Comparison of ENCODE assay signal across 8 cellular contexts in the genomic region with DNA sequence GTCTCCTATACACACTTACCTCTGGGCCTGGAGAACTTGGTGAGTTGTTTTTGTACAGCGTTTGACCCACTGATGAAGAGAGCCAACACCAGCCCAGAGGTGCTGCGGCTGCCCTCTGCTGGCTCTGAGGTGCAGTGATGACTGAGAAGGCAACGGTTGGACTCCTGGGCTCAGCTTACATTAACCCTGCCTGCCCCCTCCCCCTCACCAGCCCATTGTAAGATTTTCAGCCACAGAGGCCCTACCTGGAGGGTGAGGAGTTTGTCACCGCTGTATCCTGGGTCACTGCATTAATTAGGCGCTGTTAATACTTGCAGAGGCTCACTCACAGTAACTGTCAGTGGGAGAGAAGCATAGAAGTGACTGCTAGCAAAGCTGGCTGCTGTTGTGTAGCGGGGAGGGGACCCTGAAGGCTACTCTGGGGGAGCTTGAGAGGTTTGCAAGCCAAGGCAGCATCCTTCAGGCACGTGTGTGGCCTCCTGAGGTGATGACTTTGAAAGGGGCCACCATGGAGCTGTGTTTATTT. TPM values are rescaled to one million over a fixed set of nuclear protein-coding genes. Genes with fewer than 3 reads are reported as not detected.
DNase-seq lines count a peak whose midpoint lies in the region; ATAC-seq and TF ChIP-seq lines count a peak whose summit lies in the region.

No MANE protein-coding gene starts in this region.

- H3K56ac ChIP-seq in IMR-90 (ENCODE audit: extremely low read depth, insufficient read depth, low read length): no peak overlapping the region

- 0 out of 2 replicates have a peak overlapping the region, but pooled peaks have one; percentile 48 for H2AK5ac ChIP-seq in IMR-90 (ENCODE audit: low read depth, low read length)

- ATAC-seq in IMR-90 (ENCODE audit: low read depth): peak; percentile 96
- peak; percentile 94 for ATAC-seq in activated naive CD8-positive, alpha-beta T cell treated with anti-CD3 and anti-CD28 coated beads, Interleukin-2, amount 10 ng/mL, durations not matched to agents 7 days and 5 days (ENCODE audit: low read depth)
- peak; percentile 86 to 93 (median 88) for ATAC-seq in heart right ventricle
- no peak for ATAC-seq in GM21529 (IDR thresholded peaks at IDR 0.05; ENCODE audit: unreplicated experiment)

- H4K5ac ChIP-seq in IMR-90 (ENCODE audit: low read depth, low read length): no peak overlapping the region

- DNase-seq in NOMO-1 (lab: John Stamatoyannopoulos, UW; ENCODE audit: unreplicated experiment in 2 of 2): peak; percentile 37 to 38
- DNase-seq in NOMO-1 treated with dmso at 0.1 percent for 144 hours (lab: John Stamatoyannopoulos, UW; ENCODE audit: unreplicated experiment): no peak
- DNase-seq in IMR-90: peak; percentile 70
- peak; percentile 25 for DNase-seq in SKM-1 treated with dmso at 0.1 percent for 144 hours (lab: John Stamatoyannopoulos, UW; ENCODE audit: unreplicated experiment)
- DNase-seq in activated naive CD8-positive, alpha-beta T cell treated with anti-CD3 and anti-CD28 coated beads, Interleukin-2, amount 10 ng/mL, durations not matched to agents 7 days and 5 days: peak; percentile 60
- DNase-seq in heart right ventricle: peak; percentile 65 to 71
- peak; percentile 62 for DNase-seq in putamen (ENCODE audit: low spot score)

- 0 out of 2 replicates have a peak overlapping the region, but pooled peaks have one; percentile 6 for H4K91ac ChIP-seq in IMR-90 (ENCODE audit: insufficient read depth, low read depth, low read length)

- no TSS peak for BruUV-seq in IMR-90 (replicated peaks; lab: Mats Ljungman, UMichigan)

- in situ Hi-C loops in IMR-90 (cut with MboI; ENCODE audit: low sequenced_read_pairs): loop anchor here (5.0 kb wide), 1 partner anchor 91 kb away; no protein-coding TSS in a partner anchor

- peak overlapping the region in 1 of 2 experiments; percentile 3; a peak in 1 of 4 replicates for H4K8ac ChIP-seq in IMR-90 (ENCODE audit: low read depth in 2 of 2, low read length in 2 of 2)

- CTCF ChIA-PET in IMR-90 (lab: Yijun Ruan, JAX): interaction anchor here (0.6 to 2.2 kb wide), 8 partner anchors 14 to 157 kb away, joined by 3 to 8 read pairs (median 3); no protein-coding TSS in a partner anchor

- TF ChIP-seq POLR2A in IMR-90 (IDR thresholded peaks at IDR 0.05; ENCODE audit: low read depth, low read length): 0 out of 2 replicates have a peak, but pooled peaks have one; percentile 27

- intact Hi-C loops in IMR-90 (cut with micrococcal nuclease) (loop anchor here (1.0 to 5.0 kb wide), 3 partner anchors 54 to 146 kb away; no protein-coding TSS in a partner anchor), heart right ventricle (cut with DNase I) (loop anchor here in 9 of 10 donors (2.0 to 5.0 kb wide), 5 partner anchors 51 to 91 kb away; a partner anchor contains a TSS)

- H3K4me1 ChIP-seq in IMR-90 (ENCODE audit: control insufficient read depth, insufficient read depth, low read length) (peaks cover 16% of the 10 kb centered on the region), heart right ventricle (peaks cover 8 to 41% (median 28%) of the 10 kb centered on the region in 9 donors)

- H3K14ac ChIP-seq in IMR-90 (replicated peaks; ENCODE audit: low read depth, low read length): no peak overlapping the region

- H3K23ac ChIP-seq in IMR-90 (ENCODE audit: low read depth, low read length): no peak overlapping the region

- H3K4me3 ChIP-seq in IMR-90 (ENCODE audit: insufficient read depth, low read depth, low read length): no peak overlapping the region
- H3K4me3 ChIP-seq in heart right ventricle: no peak overlapping the region

- no peaks in the 10 kb centered on the region for H3K36me3 Mint-ChIP-seq in activated naive CD8-positive, alpha-beta T cell treated with anti-CD3 and anti-CD28 coated beads, Interleukin-2, amount 10 ng/mL, durations not matched to agents 7 days and 5 days

- H2BK20ac ChIP-seq in IMR-90 (ENCODE audit: low read depth, low read length): no peak overlapping the region

- H3K4me3 Mint-ChIP-seq in activated naive CD8-positive, alpha-beta T cell treated with anti-CD3 and anti-CD28 coated beads, Interleukin-2, amount 10 ng/mL, durations not matched to agents 7 days and 5 days: no peak overlapping the region

- H3K27me3 ChIP-seq in IMR-90 (ENCODE audit: control insufficient read depth, insufficient read depth, low read length) (no peaks in the 10 kb centered on the region), heart right ventricle (no peaks in the 10 kb centered on the region)

- H2BK120ac ChIP-seq in IMR-90 (ENCODE audit: low read depth, low read length): no peak overlapping the region

- peak overlapping the region; percentile 19 for H2AFZ ChIP-seq in IMR-90 (replicated peaks; ENCODE audit: low read length, poor library complexity)

- H3K18ac ChIP-seq in IMR-90 (ENCODE audit: low read depth, low read length): no peak overlapping the region

- H3K4me2 ChIP-seq in IMR-90 (ENCODE audit: low read depth, low read length): no peak overlapping the region

- no peaks in the 10 kb centered on the region for H3K4me1 Mint-ChIP-seq in activated naive CD8-positive, alpha-beta T cell treated with anti-CD3 and anti-CD28 coated beads, Interleukin-2, amount 10 ng/mL, durations not matched to agents 7 days and 5 days

- WGBS in IMR-90 (ENCODE audit: extremely low coverage in 2 of 2, insufficient read length in 1 of 2), 2 experiments: 58% methylated on average over 2 of the region's 7 CpGs; no CpG with 5 or more reads in 1 of the 2 experiments
- WGBS in heart right ventricle, 2 donors: 17 to 19% methylated on average over 7 of the region's 7 CpGs

- peak overlapping the region; percentile 82 for H2AK9ac ChIP-seq in IMR-90 (replicated peaks; ENCODE audit: low read depth, low read length, poor library complexity)

- H3K27ac Mint-ChIP-seq in activated naive CD8-positive, alpha-beta T cell treated with anti-CD3 and anti-CD28 coated beads, Interleukin-2, amount 10 ng/mL, durations not matched to agents 7 days and 5 days: no peak overlapping the region

- H3K9me1 ChIP-seq in IMR-90 (ENCODE audit: insufficient read depth, low read length): no peaks in the 10 kb centered on the region; the same call in 1 of the 2 replicates

- H3K36me3 ChIP-seq in IMR-90 (ENCODE audit: control insufficient read depth, insufficient read depth, low read length) (no peaks in the 10 kb centered on the region), heart right ventricle (no peaks in the 10 kb centered on the region)

- H3K27me3 Mint-ChIP-seq in activated naive CD8-positive, alpha-beta T cell treated with anti-CD3 and anti-CD28 coated beads, Interleukin-2, amount 10 ng/mL, durations not matched to agents 7 days and 5 days: no peaks in the 10 kb centered on the region

- H2BK15ac ChIP-seq in IMR-90 (ENCODE audit: low read depth, low read length): no peak overlapping the region

- POLR2A ChIA-PET in IMR-90 (lab: Charles Lee; ENCODE audit: unreplicated experiment): interaction anchor here (1.0 kb wide), 1 partner anchor 56 kb away, joined by 3 read pairs; no protein-coding TSS in a partner anchor
- POLR2A ChIA-PET in activated naive CD8-positive, alpha-beta T cell treated with anti-CD3 and anti-CD28 coated beads, Interleukin-2, amount 10 ng/mL, durations not matched to agents 7 days and 5 days (lab: Charles Lee): no interaction called here

- peak overlapping the region; percentile 7; the same call in 1 of the 2 replicates for H3K27ac ChIP-seq in IMR-90 (ENCODE audit: insufficient read depth, low read length)
- H3K27ac ChIP-seq in heart right ventricle: no peak overlapping the region

- peak; percentile 96 for TF ChIP-seq RAD21 in IMR-90 (IDR thresholded peaks at IDR 0.05; ENCODE audit: low read length)

- H3K79me1 ChIP-seq in IMR-90 (ENCODE audit: low read depth in 1 of 2, low read length in 2 of 2): peaks cover 10 to 45% of the 10 kb centered on the region in 2 experiments; a peak in 3 of 4 replicates

- H3K9me3 ChIP-seq in IMR-90 (ENCODE audit: control insufficient read depth, insufficient read depth, low read length) (no peaks in the 10 kb centered on the region), heart right ventricle (peaks cover 0 to 7% (median 0%) of the 10 kb centered on the region in 11 donors)

- dilution Hi-C loops in IMR-90 (cut with HindIII; ENCODE audit: low sequenced_read_pairs, unreplicated experiment): no loop called here

- peak overlapping the region; percentile 2; the same call in 1 of the 2 replicates for H3K4ac ChIP-seq in IMR-90 (ENCODE audit: low read depth, low read length)

- peaks cover 6% of the 10 kb centered on the region; the same call in 1 of the 2 replicates for H4K20me1 ChIP-seq in IMR-90 (ENCODE audit: insufficient read depth, low read length)

- no peaks in the 10 kb centered on the region for H3K9me3 Mint-ChIP-seq in activated naive CD8-positive, alpha-beta T cell treated with anti-CD3 and anti-CD28 coated beads, Interleukin-2, amount 10 ng/mL, durations not matched to agents 7 days and 5 days

- no peak overlapping the region for H3K9ac ChIP-seq in IMR-90 (ENCODE audit: low read depth, low read length)

- H2BK5ac ChIP-seq in IMR-90 (ENCODE audit: low read depth, low read length, poor library complexity, severe bottlenecking): no peak overlapping the region

- TF ChIP-seq CTCF in IMR-90 (conservative IDR thresholded peaks at IDR 0.05; ENCODE audit: low read depth, low read length): peak; percentile 91
- TF ChIP-seq CTCF in heart right ventricle (IDR thresholded peaks at IDR 0.05): peak; percentile 69 to 92 (median 83)

RNA-seq across cellular contexts. Expression of a gene that starts 18.9 kb away (rescaled TPM):
- 0.28 and 0.36 TPM in 2 replicates for total RNA-seq in IMR-90 (2012; rRNA removed)
- polyA plus RNA-seq in IMR-90 (2012; rRNA removed): 0.40 and 0.65 TPM in 2 replicates
- polyA plus RNA-seq in IMR-90 (2012; cell fraction: cytosol; rRNA removed): 0.36 and 0.63 TPM in 2 replicates
- 0.29 and 0.38 TPM in 2 replicates for polyA plus RNA-seq in IMR-90 (2012; cell fraction: nucleus; rRNA removed; ENCODE audit: low replicate concordance)
- under 1 TPM in 1 of 2 experiments, not detected in 1; 0.23 TPM for total RNA-seq in activated naive CD8-positive, alpha-beta T cell treated with anti-CD3 and anti-CD28 coated beads, Interleukin-2, amount 10 ng/mL, durations not matched to agents 7 days and 5 days
- total RNA-seq in heart right ventricle: 100 to 1,000 TPM in 6 of 10 donors, 10 to 100 TPM in 4; 46.3 to 395 (median 133) TPM
- 100 to 1,000 TPM; 248 to 370 TPM for polyA plus RNA-seq in heart right ventricle

RNA-seq across cellular contexts. Expression of a gene that starts 30.6 kb away (rescaled TPM):
- total RNA-seq in IMR-90 (2012; rRNA removed): 0.36 and 0.56 TPM in 2 replicates
- polyA plus RNA-seq in IMR-90 (2012; rRNA removed): 0.41 and 0.42 TPM in 2 replicates
- 0.25 and 0.45 TPM in 2 replicates for polyA plus RNA-seq in IMR-90 (2012; cell fraction: cytosol; rRNA removed)
- 1.2 and 1.4 TPM in 2 replicates for polyA plus RNA-seq in IMR-90 (2012; cell fraction: nucleus; rRNA removed; ENCODE audit: low replicate concordance)
- total RNA-seq in activated naive CD8-positive, alpha-beta T cell treated with anti-CD3 and anti-CD28 coated beads, Interleukin-2, amount 10 ng/mL, durations not matched to agents 7 days and 5 days: not detected
- 10 to 100 TPM in 9 of 10 donors, 1 to 10 TPM in 1; 8.9 to 42.5 (median 17.4) TPM for total RNA-seq in heart right ventricle
- 10 to 100 TPM; 30.4 to 58.3 TPM for polyA plus RNA-seq in heart right ventricle

RNA-seq across cellular contexts. Expression of a gene that starts 35.9 kb away (rescaled TPM):
- not detected in 2 replicates for total RNA-seq in IMR-90 (2012; rRNA removed)
- polyA plus RNA-seq in IMR-90 (2012; rRNA removed): not detected in 2 replicates
- not detected in 2 replicates for polyA plus RNA-seq in IMR-90 (2012; cell fraction: cytosol; rRNA removed)
- polyA plus RNA-seq in IMR-90 (2012; cell fraction: nucleus; rRNA removed; ENCODE audit: low replicate concordance): 0.13 and 0.14 TPM in 2 replicates
- total RNA-seq in activated naive CD8-positive, alpha-beta T cell treated with anti-CD3 and anti-CD28 coated beads, Interleukin-2, amount 10 ng/mL, durations not matched to agents 7 days and 5 days: not detected
- 1 to 10 TPM in 3 of 10 donors, under 1 TPM in 5, not detected in 2; 0.20 to 1.7 (median 0.73) TPM for total RNA-seq in heart right ventricle
- polyA plus RNA-seq in heart right ventricle: 1 to 10 TPM; 1.1 to 2.4 TPM

RNA-seq across cellular contexts. Expression of a gene that starts 54.9 kb away (rescaled TPM):
- total RNA-seq in IMR-90 (2012; rRNA removed) (21.9 TPM in 2 replicates), heart right ventricle (10 to 100 TPM; 13.6 to 34.0 (median 20.5) TPM)
- polyA plus RNA-seq in IMR-90 (2012; rRNA removed) (44.9 and 57.5 TPM in 2 replicates), heart right ventricle (10 to 100 TPM; 36.5 to 56.0 TPM)
- polyA plus RNA-seq in IMR-90 (2012; cell fraction: cytosol; rRNA removed): 57.1 and 67.3 TPM in 2 replicates
- 17.2 and 37.0 TPM in 2 replicates for polyA plus RNA-seq in IMR-90 (2012; cell fraction: nucleus; rRNA removed; ENCODE audit: low replicate concordance)
- total RNA-seq in activated naive CD8-positive, alpha-beta T cell treated with anti-CD3 and anti-CD28 coated beads, Interleukin-2, amount 10 ng/mL, durations not matched to agents 7 days and 5 days: 1 to 10 TPM; 1.1 to 1.4 TPM

RNA-seq across cellular contexts. Expression of a gene that starts 55.4 kb away (rescaled TPM):
- 55.3 and 70.1 TPM in 2 replicates for total RNA-seq in IMR-90 (2012; rRNA removed)
- 72.7 TPM in 2 replicates for polyA plus RNA-seq in IMR-90 (2012; rRNA removed)
- 36.0 and 61.2 TPM in 2 replicates for polyA plus RNA-seq in IMR-90 (2012; cell fraction: cytosol; rRNA removed)
- polyA plus RNA-seq in IMR-90 (2012; cell fraction: nucleus; rRNA removed; ENCODE audit: low replicate concordance): 186 and 281 TPM in 2 replicates
- total RNA-seq in activated naive CD8-positive, alpha-beta T cell treated with anti-CD3 and anti-CD28 coated beads, Interleukin-2, amount 10 ng/mL, durations not matched to agents 7 days and 5 days: 10 to 100 TPM; 87.9 to 89.7 TPM
- 10 to 100 TPM; 34.7 to 49.1 (median 43.8) TPM for total RNA-seq in heart right ventricle
- polyA plus RNA-seq in heart right ventricle: 10 to 100 TPM; 44.0 to 64.9 TPM

Comparison
In these comparisons a context has a peak if more than half of its experiments do, and no peak if none do; other contexts are left out.
1. RNA of a gene that starts 18.9 kb away (total RNA-seq): 46.3 to 395 TPM in heart right ventricle; 0.28 to 0.36 TPM in IMR-90 and 0.23 TPM in activated naive CD8-positive, alpha-beta T cell treated with anti-CD3 and anti-CD28 coated beads, Interleukin-2, amount 10 ng/mL, durations not matched to agents 7 days and 5 days; every median in the first group is over 10 times any median in the second.